In genomic region chr9:113566011-113566711, GRCh38 we compare ENCODE assay signal across 9 cellular contexts.
DNase-seq lines count a peak whose midpoint lies in the region; ATAC-seq, FAIRE-seq and TF ChIP-seq lines count a peak whose summit lies in the region.
"Had no signal": no experiment of that assay in that cellular context is flagged by ENCODE, and none has a peak within 500 bp of the region (broad histone marks: within the 10 kb centered on the region; RNA-seq: fewer than 3 reads in every experiment).

No MANE protein-coding gene starts in this region.

- TF ChIP-seq POLR2A in K562 (conservative IDR thresholded peaks at IDR 0.05) = no peak

- no peak for TF ChIP-seq RAD21 in K562 (CRISPR knock-in tag; conservative IDR thresholded peaks at IDR 0.05 in 1 of 2, IDR thresholded peaks at IDR 0.05 in 1 of 2)

- no TSS peak for BruUV-seq in K562 (replicated peaks; lab: Mats Ljungman, UMichigan)

- H3K27ac ChIP-seq in K562 (ENCODE audit: extremely low read depth, low read depth, low read length) (no peak overlapping the region; the same call in 2 of the 3 replicates), layer of hippocampus (ENCODE audit: low read depth, low read length) (peak overlapping the region; percentile 87)

- H2AFZ ChIP-seq in K562 (ENCODE audit: low read depth, low read length) = no peak overlapping the region

- CTCF ChIA-PET in K562 (lab: Yijun Ruan, JAX; ENCODE audit: low intra/inter-chr PET ratio) = no interaction called here
- CTCF ChIA-PET in activated CD8-positive, alpha-beta T cell treated with anti-CD3 and anti-CD28 coated beads for 36 hours (lab: Charles Lee) = interaction anchor here (2.4 kb wide), 1 partner anchor 92 kb away, joined by 7 read pairs; no protein-coding TSS in a partner anchor

- H3K9me1 ChIP-seq in K562 (ENCODE audit: control insufficient read depth, insufficient read depth, low read length) = no peaks in the 10 kb centered on the region

- peak overlapping the region; percentile 64 for H3K4me2 ChIP-seq in K562 (ENCODE audit: insufficient read depth, low read length)

- peaks cover 17% of the 10 kb centered on the region for H3K27me3 Mint-ChIP-seq in stimulated activated memory B cell treated with anti-CD40 and anti-IgM and Interleukin-4, amounts not matched to agents 10 μg/mL and 1 μg/mL and 100 μg/mL, for 72 hours
- H3K27me3 Mint-ChIP-seq in activated CD8-positive, alpha-beta T cell treated with anti-CD3 and anti-CD28 coated beads for 36 hours = no peaks in the 10 kb centered on the region
- H3K27me3 Mint-ChIP-seq: T-cell had no signal

- TF ChIP-seq EP300 in K562 (IDR thresholded peaks at IDR 0.05; ENCODE audit: low read length) = no peak

- intact Hi-C loops in K562 (cut with micrococcal nuclease) = no loop called here
- intact Hi-C loops in activated CD8-positive, alpha-beta T cell treated with anti-CD3 and anti-CD28 coated beads for 36 hours (cut with micrococcal nuclease) = no loop called here

- no peaks in the 10 kb centered on the region for H3K79me2 ChIP-seq in K562 (ENCODE audit: control insufficient read depth, insufficient read depth, low read length)

- no peaks in the 10 kb centered on the region for H3K36me3 Mint-ChIP-seq in stimulated activated memory B cell treated with anti-CD40 and anti-IgM and Interleukin-4, amounts not matched to agents 10 μg/mL and 1 μg/mL and 100 μg/mL, for 72 hours
- H3K36me3 Mint-ChIP-seq in activated CD8-positive, alpha-beta T cell treated with anti-CD3 and anti-CD28 coated beads for 36 hours (ENCODE audit: low read depth) = peaks cover 9% of the 10 kb centered on the region

- WGBS in K562 (ENCODE audit: insufficient coverage, low coverage, missing lambda C conversion rate) = 17% methylated on average over 8 of the region's 8 CpGs

- H4K20me1 ChIP-seq in K562 (replicated peaks; ENCODE audit: control insufficient read depth, insufficient read depth, low read length) = no peaks in the 10 kb centered on the region

- POLR2A ChIA-PET in K562 (lab: Yijun Ruan, JAX) = interaction anchor here (0.5 to 2.2 kb wide), 6 partner anchors 11 to 111 kb away, joined by 3 to 8 read pairs (median 4); no protein-coding TSS in a partner anchor
- POLR2A ChIA-PET in activated CD8-positive, alpha-beta T cell treated with anti-CD3 and anti-CD28 coated beads for 36 hours (lab: Charles Lee) = interaction anchor here (1.4 kb wide), 1 partner anchor 12 kb away, joined by 3 read pairs; no protein-coding TSS in a partner anchor

- H3K36me3 ChIP-seq in K562 (ENCODE audit: control insufficient read depth, insufficient read depth, low read length) = no peaks in the 10 kb centered on the region

- H3K27me3 ChIP-seq in K562 (ENCODE audit: control insufficient read depth in 2 of 2, insufficient read depth in 2 of 2, low read length in 2 of 2) = peaks cover 0 to 36% of the 10 kb centered on the region in 2 experiments; a peak in 3 of 5 replicates
- H3K27me3 ChIP-seq in layer of hippocampus (ENCODE audit: control insufficient read depth, insufficient read depth, low read length) = no peaks in the 10 kb centered on the region

- FAIRE-seq in K562 (lab: Jason Lieb, UNC) = no peak

- H3K9me3 Mint-ChIP-seq in stimulated activated memory B cell treated with anti-CD40 and anti-IgM and Interleukin-4, amounts not matched to agents 10 μg/mL and 1 μg/mL and 100 μg/mL, for 72 hours = no peaks in the 10 kb centered on the region
- no peaks in the 10 kb centered on the region for H3K9me3 Mint-ChIP-seq in activated CD8-positive, alpha-beta T cell treated with anti-CD3 and anti-CD28 coated beads for 36 hours
- H3K9me3 Mint-ChIP-seq: T-cell had no signal

- in situ Hi-C loops in K562 (cut with MboI) = no loop called here

- peaks cover 11% of the 10 kb centered on the region in 2 experiments for H3K4me1 ChIP-seq in K562 (replicated peaks in 1 of 2; ENCODE audit: control insufficient read depth in 2 of 2, insufficient read depth in 2 of 2, low read length in 2 of 2)

- peak overlapping the region; percentile 74 for H3K27ac Mint-ChIP-seq in stimulated activated memory B cell treated with anti-CD40 and anti-IgM and Interleukin-4, amounts not matched to agents 10 μg/mL and 1 μg/mL and 100 μg/mL, for 72 hours
- no peak overlapping the region for H3K27ac Mint-ChIP-seq in activated CD8-positive, alpha-beta T cell treated with anti-CD3 and anti-CD28 coated beads for 36 hours
- H3K27ac Mint-ChIP-seq: T-cell had no signal

- H3K4me3 Mint-ChIP-seq in stimulated activated memory B cell treated with anti-CD40 and anti-IgM and Interleukin-4, amounts not matched to agents 10 μg/mL and 1 μg/mL and 100 μg/mL, for 72 hours = peak overlapping the region; percentile 60
- no peak overlapping the region for H3K4me3 Mint-ChIP-seq in activated CD8-positive, alpha-beta T cell treated with anti-CD3 and anti-CD28 coated beads for 36 hours

- peaks cover 20% of the 10 kb centered on the region for H3K4me1 Mint-ChIP-seq in stimulated activated memory B cell treated with anti-CD40 and anti-IgM and Interleukin-4, amounts not matched to agents 10 μg/mL and 1 μg/mL and 100 μg/mL, for 72 hours
- H3K4me1 Mint-ChIP-seq in activated CD8-positive, alpha-beta T cell treated with anti-CD3 and anti-CD28 coated beads for 36 hours (ENCODE audit: low read depth) = peaks cover 38% of the 10 kb centered on the region

- no peak for ATAC-seq in K562
- no peak for ATAC-seq in stimulated activated memory B cell treated with anti-CD40 and anti-IgM and Interleukin-4, amounts not matched to agents 10 μg/mL and 1 μg/mL and 100 μg/mL, for 72 hours
- ATAC-seq in activated CD8-positive, alpha-beta T cell treated with anti-CD3 and anti-CD28 coated beads for 36 hours = no peak
- ATAC-seq: T-cell had no signal

- peak overlapping the region; percentile 46 to 50; a peak in 2 of 4 replicates for H3K9ac ChIP-seq in K562 (ENCODE audit: insufficient read depth in 1 of 2, low read depth in 2 of 2, low read length in 2 of 2)

- H3K4me3 ChIP-seq in HFF-Myc (replicated peaks; ENCODE audit: low read depth, low read length) (peak overlapping the region; percentile 38), K562 (peak overlapping the region; percentile 37; the same call in 1 of the 2 replicates)

- no peak for TF ChIP-seq CTCF in HFF-Myc (IDR thresholded peaks at IDR 0.05; ENCODE audit: low read depth, low read length, missing control alignments)
- no peak for TF ChIP-seq CTCF in K562 (IDR thresholded peaks at IDR 0.05 in 2 of 3, conservative IDR thresholded peaks at IDR 0.05 in 1 of 3; ENCODE audit: insufficient read depth in 2 of 3, low read depth in 1 of 3, low read length in 3 of 3)
- TF ChIP-seq CTCF in activated CD8-positive, alpha-beta T cell treated with anti-CD3 and anti-CD28 coated beads for 36 hours (IDR thresholded peaks at IDR 0.05) = no peak

- no peaks in the 10 kb centered on the region for H3K9me3 ChIP-seq in K562 (replicated peaks; ENCODE audit: control insufficient read depth, insufficient read depth, low read depth, low read length)

- DNase-seq in HFF-Myc (ENCODE audit: extremely low read depth, low read depth) (no peak), K562 (ENCODE audit: extremely low read depth in 1 of 4, low spot score in 3 of 4) (no peak), HPDE6-E6E7 (ENCODE audit: extremely low spot score) (no peak), pons (ENCODE audit: low spot score) (no peak)
- no peak for DNase-seq in central memory CD4-positive, alpha-beta T cell
- no peak for DNase-seq in activated CD8-positive, alpha-beta T cell treated with anti-CD3 and anti-CD28 coated beads for 36 hours
- DNase-seq: T-cell had no signal

TF ChIP-seq in K562, 482 proteins besides CTCF, POLR2A, EP300 and RAD21 (continues in another document):
- no peak for TF ChIP-seq CHD2 (IDR thresholded peaks at IDR 0.05; ENCODE audit: low read depth, low read length)
- TF ChIP-seq E2F4 (CRISPR knock-in tag; IDR thresholded peaks at IDR 0.05; ENCODE audit: low read depth) = no peak
- no peak for TF ChIP-seq SRSF3 (IDR thresholded peaks at IDR 0.05; ENCODE audit: insufficient read depth, low read length)
- TF ChIP-seq PHF21A (IDR thresholded peaks at IDR 0.05; ENCODE audit: borderline replicate concordance, low read depth) = 0 out of 2 replicates have a peak, but pooled peaks have one; percentile 21
- no peak for TF ChIP-seq PYGO2 (tag; IDR thresholded peaks at IDR 0.05)
- no peak for TF ChIP-seq NR2C2 (CRISPR knock-in tag; IDR thresholded peaks at IDR 0.05)
- TF ChIP-seq NR2C2 (tag; IDR thresholded peaks at IDR 0.05) = 0 out of 2 replicates have a peak, but pooled peaks have one; percentile 49
- TF ChIP-seq ZBTB26 (CRISPR knock-in tag; IDR thresholded peaks at IDR 0.05) = no peak
